Comparison of ENCODE assay signal across 12 cellular contexts in the genomic region with DNA sequence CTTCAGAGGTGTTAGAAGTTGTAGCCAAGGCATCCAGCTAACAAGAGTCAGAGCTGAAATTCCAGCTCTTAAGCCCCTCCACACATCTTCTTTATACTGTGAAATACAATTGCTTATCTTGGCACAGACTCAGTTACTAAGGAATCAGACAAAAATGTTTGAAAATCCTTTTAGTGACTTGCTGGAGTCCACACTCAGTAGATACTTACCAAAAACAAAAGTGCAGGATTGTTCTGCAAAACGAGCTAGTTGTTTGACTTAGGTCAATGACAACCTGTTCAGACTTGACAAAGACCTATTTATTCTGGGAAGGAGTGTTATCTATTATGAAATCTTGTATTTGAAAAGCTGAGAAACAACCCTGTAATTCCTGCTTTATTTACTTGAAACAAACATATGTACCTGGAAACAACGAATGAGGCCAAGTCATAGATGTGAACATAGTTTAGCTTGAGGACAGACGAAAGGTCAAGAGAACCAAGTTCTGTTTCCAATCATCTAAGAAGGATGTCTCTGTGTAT. TPM values are rescaled to one million over a fixed set of nuclear protein-coding genes. Genes with fewer than 3 reads are reported as not detected.
DNase-seq lines count a peak whose midpoint lies in the region; ATAC-seq and TF ChIP-seq lines count a peak whose summit lies in the region.
"Had no signal": no experiment of that assay in that cellular context is flagged by ENCODE, and none has a peak within 500 bp of the region (broad histone marks: within the 10 kb centered on the region; RNA-seq: fewer than 3 reads in every experiment).

No MANE protein-coding gene starts in this region.

- no peaks in the 10 kb centered on the region for H3K9me3 ChIP-seq in suprapubic skin
- no peaks in the 10 kb centered on the region for H3K9me3 ChIP-seq in aorta (ENCODE audit: control insufficient read depth, low read length)

- no peak for TF ChIP-seq EP300 in suprapubic skin (IDR thresholded peaks at IDR 0.05)

- DNase-seq in NCI-H510A treated with DMSO at 0.1 percent for 48 hours (lab: John Stamatoyannopoulos, UW), result peak; percentile 33
- no peak for DNase-seq in NCI-H510A (lab: John Stamatoyannopoulos, UW)
- DNase-seq in astrocyte of the spinal cord (ENCODE audit: low read depth, low spot score), result peak; percentile 87
- DNase-seq in iris pigment epithelial cell (ENCODE audit: low read depth), result peak; percentile 77
- DNase-seq in suprapubic skin (ENCODE audit: low spot score in 2 of 2), result no peak
- DNase-seq in aorta, result no peak
- DNase-seq: activated naive CD4-positive, alpha-beta T cell treated with anti-CD3 and anti-CD28 coated beads, Interleukin-2, amount 50 U/mL, for 16 hours; cortex of kidney; Kasumi-1; stimulated activated CD4-positive, alpha-beta T cell treated with anti-CD3 and anti-CD28 coated beads, Interleukin-15, amount 100 ng/mL, for 24 hours had no signal

- ATAC-seq in GM18511 (IDR thresholded peaks at IDR 0.05; ENCODE audit: unreplicated experiment) (no peak), aorta (ENCODE audit: low FRiP score) (no peak), GM19023 (IDR thresholded peaks at IDR 0.05; ENCODE audit: unreplicated experiment) (no peak)

- H3K27ac ChIP-seq in suprapubic skin (peak overlapping the region; percentile 29), aorta (ENCODE audit: low read depth in 1 of 2, low read length in 2 of 2) (no peak overlapping the region)

- H3K36me3 ChIP-seq in suprapubic skin (no peaks in the 10 kb centered on the region), aorta (ENCODE audit: control insufficient read depth in 1 of 2, insufficient read depth in 2 of 2, low read length in 1 of 2) (no peaks in the 10 kb centered on the region)

- H3K4me1 ChIP-seq in suprapubic skin (peaks cover 27% of the 10 kb centered on the region), aorta (ENCODE audit: control insufficient read depth in 1 of 2, insufficient read depth in 2 of 2, low read length in 2 of 2) (peaks cover 0 to 1% of the 10 kb centered on the region in 2 donors)

- TF ChIP-seq CTCF in astrocyte of the spinal cord (IDR thresholded peaks at IDR 0.05; ENCODE audit: low read depth, low read length), result no peak
- TF ChIP-seq CTCF in suprapubic skin (IDR thresholded peaks at IDR 0.05), result no peak

- H3K4me3 ChIP-seq in astrocyte of the spinal cord (ENCODE audit: low read depth, low read length) (no peak overlapping the region), suprapubic skin (no peak overlapping the region), aorta (ENCODE audit: low read length in 2 of 2) (no peak overlapping the region)

- no peaks in the 10 kb centered on the region for H3K27me3 ChIP-seq in suprapubic skin
- no peaks in the 10 kb centered on the region for H3K27me3 ChIP-seq in aorta (ENCODE audit: control insufficient read depth in 1 of 2, insufficient read depth in 2 of 2, low read length in 1 of 2)

- intact Hi-C loops in aorta (cut with DNase I), result no loop called here

- in situ Hi-C loops in astrocyte of the spinal cord (cut with HindIII; ENCODE audit: low sequenced_read_pairs), result no loop called here

- TF ChIP-seq POLR2A in suprapubic skin (IDR thresholded peaks at IDR 0.05), result no peak

- WGBS in suprapubic skin, result 46% methylated on average over 3 of the region's 3 CpGs
- WGBS in aorta, 2 donors, result 53 to 58% methylated on average over 3 of the region's 3 CpGs

RNA-seq across cellular contexts. Expression of gene B3GNT5, which starts 38.5 kb away (rescaled TPM):
- total RNA-seq in suprapubic skin (10 to 100 TPM; 14.6 to 30.8 (median 27.5) TPM), aorta (10 to 100 TPM in 1 of 2 donors, 1 to 10 TPM in 1; 9.2 to 10.0 TPM)
- polyA plus RNA-seq in aorta, result 10 to 100 TPM in 1 of 2 donors, 1 to 10 TPM in 1; 1.6 to 12.5 TPM

Comparison
In these comparisons a context has a peak if more than half of its experiments do, and no peak if none do; other contexts are left out.
1. DNase-seq: peak in NCI-H510A treated with DMSO at 0.1 percent for 48 hours (single experiment), astrocyte of the spinal cord (single experiment) and iris pigment epithelial cell (single experiment); none in NCI-H510A (single experiment), suprapubic skin (0 of 2) and aorta (0 of 2).